19 cellular contexts compared by ENCODE assay signal in genomic region chr16:78756189-78756661, GRCh38.
DNase-seq lines count a peak whose midpoint lies in the region; ATAC-seq and TF ChIP-seq lines count a peak whose summit lies in the region.
"Had no signal": no experiment of that assay in that cellular context is flagged by ENCODE, and none has a peak within 500 bp of the region (broad histone marks: within the 10 kb centered on the region; RNA-seq: fewer than 3 reads in every experiment).

No MANE protein-coding gene starts in this region.

- no peaks in the 10 kb centered on the region for H3K36me3 Mint-ChIP-seq in CD4-positive, CD25-positive, alpha-beta regulatory T cell
- no peaks in the 10 kb centered on the region for H3K36me3 Mint-ChIP-seq in nephron progenitor cell (ENCODE audit: low read depth)
- H3K36me3 Mint-ChIP-seq: CD14-positive monocyte; CD8-positive, alpha-beta T cell had no signal

- peaks cover 0 to 3% (median 0%) of the 10 kb centered on the region in 7 donors for H3K9me3 Mint-ChIP-seq in CD4-positive, CD25-positive, alpha-beta regulatory T cell
- H3K9me3 Mint-ChIP-seq in nephron progenitor cell, result peaks cover 4% of the 10 kb centered on the region

- no peak for DNase-seq in CD4-positive, CD25-positive, alpha-beta regulatory T cell
- peak; percentile 46 for DNase-seq in fibroblast of villous mesenchyme (ENCODE audit: low read depth)
- no peak for DNase-seq in left lung
- no peak for DNase-seq in nephron progenitor cell
- no peak for DNase-seq in COLO668 (lab: John Stamatoyannopoulos, UW; ENCODE audit: unreplicated experiment)
- no peak for DNase-seq in iPS-NIHi11 (ENCODE audit: low spot score)
- DNase-seq in heart right ventricle, result no peak
- DNase-seq: 8988T; CD8-positive, alpha-beta T cell; COR-L47; GOT3; H7; HFFc6; IMR-90 had no signal

- WGBS in heart right ventricle, 2 donors, result 83 to 90% methylated on average over 4 of the region's 4 CpGs

- TF ChIP-seq CTCF in fibroblast of villous mesenchyme (IDR thresholded peaks at IDR 0.05; ENCODE audit: insufficient read depth, low read depth, low read length), result no peak
- no peak for TF ChIP-seq CTCF in left lung (IDR thresholded peaks at IDR 0.05)
- TF ChIP-seq CTCF in nephron progenitor cell (IDR thresholded peaks at IDR 0.05), result no peak
- no peak for TF ChIP-seq CTCF in heart right ventricle (IDR thresholded peaks at IDR 0.05)

- intact Hi-C loops in left lung (cut with DNase I), result no loop called here
- intact Hi-C loops in heart right ventricle (cut with DNase I), result no loop called here

- no peaks in the 10 kb centered on the region for H3K4me1 ChIP-seq in CD4-positive, CD25-positive, alpha-beta regulatory T cell (ENCODE audit: control insufficient read depth, insufficient read depth, low read length, poor library complexity, severe bottlenecking)
- H3K4me1 ChIP-seq in left lung, result no peaks in the 10 kb centered on the region
- peaks cover 0 to 20% (median 0%) of the 10 kb centered on the region in 9 donors for H3K4me1 ChIP-seq in heart right ventricle
- H3K4me1 ChIP-seq: BLaER1 had no signal

- no peaks in the 10 kb centered on the region for H3K27me3 ChIP-seq in CD4-positive, CD25-positive, alpha-beta regulatory T cell (ENCODE audit: control insufficient read depth, insufficient read depth, low read length)
- H3K27me3 ChIP-seq in left lung (no peaks in the 10 kb centered on the region), heart right ventricle (no peaks in the 10 kb centered on the region)
- H3K27me3 ChIP-seq: BLaER1 had no signal

- no peaks in the 10 kb centered on the region for H3K4me1 Mint-ChIP-seq in CD4-positive, CD25-positive, alpha-beta regulatory T cell
- no peaks in the 10 kb centered on the region for H3K4me1 Mint-ChIP-seq in nephron progenitor cell
- H3K4me1 Mint-ChIP-seq: CD14-positive monocyte had no signal

- no peaks in the 10 kb centered on the region for H3K36me3 ChIP-seq in CD4-positive, CD25-positive, alpha-beta regulatory T cell (ENCODE audit: control insufficient read depth, insufficient read depth, low read length)
- H3K36me3 ChIP-seq in left lung, result no peaks in the 10 kb centered on the region
- no peaks in the 10 kb centered on the region for H3K36me3 ChIP-seq in heart right ventricle
- H3K36me3 ChIP-seq: BLaER1 had no signal

- no peak for ATAC-seq in CD4-positive, CD25-positive, alpha-beta regulatory T cell (ENCODE audit: low read depth in 2 of 2)
- ATAC-seq in left lung (peak; percentile 32), GM21526 (IDR thresholded peaks at IDR 0.05; ENCODE audit: low FRiP score, unreplicated experiment) (no peak), heart right ventricle (no peak)
- ATAC-seq: CD8-positive, alpha-beta T cell; HCT116 had no signal

- no peaks in the 10 kb centered on the region for H3K9me3 ChIP-seq in CD4-positive, CD25-positive, alpha-beta regulatory T cell (ENCODE audit: control insufficient read depth in 2 of 2, low read length in 2 of 2)
- H3K9me3 ChIP-seq in left lung, result no peaks in the 10 kb centered on the region
- H3K9me3 ChIP-seq in heart right ventricle, result peaks cover 0 to 8% (median 0%) of the 10 kb centered on the region in 11 donors
- H3K9me3 ChIP-seq: BLaER1 had no signal

- H3K4me3 Mint-ChIP-seq in CD4-positive, CD25-positive, alpha-beta regulatory T cell, result no peak overlapping the region
- H3K4me3 Mint-ChIP-seq in nephron progenitor cell, result no peak overlapping the region
- H3K4me3 Mint-ChIP-seq: CD14-positive monocyte; CD8-positive, alpha-beta T cell; HFFc6 had no signal

- H3K4me3 ChIP-seq in CD4-positive, CD25-positive, alpha-beta regulatory T cell (ENCODE audit: low read depth, low read length), result no peak overlapping the region
- no peak overlapping the region for H3K4me3 ChIP-seq in fibroblast of villous mesenchyme (ENCODE audit: low read depth, low read length)
- no peak overlapping the region for H3K4me3 ChIP-seq in left lung
- H3K4me3 ChIP-seq in heart right ventricle, result no peak overlapping the region
- H3K4me3 ChIP-seq: BLaER1 had no signal

- no peak overlapping the region for H3K27ac ChIP-seq in CD4-positive, CD25-positive, alpha-beta regulatory T cell (ENCODE audit: insufficient read depth, low read length, poor library complexity, severe bottlenecking)
- H3K27ac ChIP-seq in left lung, result no peak overlapping the region
- no peak overlapping the region for H3K27ac ChIP-seq in heart right ventricle
- H3K27ac ChIP-seq: BLaER1, HL-60 had no signal

- H3K27me3 Mint-ChIP-seq in CD4-positive, CD25-positive, alpha-beta regulatory T cell, result no peaks in the 10 kb centered on the region
- H3K27me3 Mint-ChIP-seq in nephron progenitor cell (ENCODE audit: low read depth, poor library complexity), result no peaks in the 10 kb centered on the region

- H3K27ac Mint-ChIP-seq in CD4-positive, CD25-positive, alpha-beta regulatory T cell, result peak overlapping the region in 2 of 3 donors; percentile 14
- peak overlapping the region; percentile 29 for H3K27ac Mint-ChIP-seq in nephron progenitor cell
- H3K27ac Mint-ChIP-seq: CD14-positive monocyte; CD8-positive, alpha-beta T cell; HFFc6 had no signal
